ENCODE assay signal across 1 cellular context in the genomic region with DNA sequence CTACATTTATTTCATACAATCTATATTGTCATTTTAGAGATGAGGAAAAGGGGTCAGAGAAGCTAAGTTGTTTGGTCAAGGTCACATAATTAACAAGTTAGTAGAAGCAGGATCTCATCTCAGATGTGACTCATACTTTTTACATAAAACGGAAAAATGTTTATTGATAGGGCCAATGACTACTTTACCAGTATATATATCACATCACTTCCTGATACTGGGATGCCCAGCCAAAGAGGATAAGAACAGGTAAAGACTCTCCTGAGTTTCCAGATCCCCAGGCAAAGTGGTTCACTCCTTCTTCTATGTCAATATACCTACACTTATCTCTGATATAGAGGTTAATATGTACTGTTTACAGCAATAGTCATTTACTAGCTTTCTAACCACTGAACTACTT.
TF ChIP-seq lines count a peak whose summit lies in the region.

No MANE protein-coding gene starts in this region.

TF ChIP-seq in GM23338, 12 proteins besides CTCF, POLR2A, EP300 and RAD21:
- TF ChIP-seq CREB1 (CRISPR knock-in tag; IDR thresholded peaks at IDR 0.05; ENCODE audit: low read depth) = no peak
- TF ChIP-seq ZNF331 (CRISPR knock-in tag; IDR thresholded peaks at IDR 0.05; ENCODE audit: low read depth) = no peak
